ENCODE assay signal across 19 cellular contexts in the genomic region with DNA sequence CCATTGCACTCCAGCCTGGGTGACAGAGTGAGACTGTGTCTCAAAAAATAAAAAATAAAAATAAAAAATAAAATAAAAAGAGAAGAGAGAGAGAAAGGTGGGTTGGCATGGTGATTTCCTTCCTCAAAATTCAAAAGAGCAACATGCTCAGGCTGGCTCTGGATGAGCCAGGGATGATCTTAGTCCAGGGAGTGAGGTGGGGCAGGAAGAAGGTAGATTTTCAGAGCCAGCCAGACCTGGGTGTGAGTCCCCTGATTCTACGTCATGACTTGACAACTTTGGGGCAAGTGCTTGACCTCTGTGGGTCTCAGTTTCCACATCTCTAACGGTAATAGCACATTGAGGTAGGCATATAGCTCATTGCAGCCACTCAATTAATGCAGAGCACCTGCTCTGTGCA.
A peak's percentile ranks its signal among the peaks of the same experiment; 100 is the strongest.
DNase-seq lines count a peak whose midpoint lies in the region; FAIRE-seq and TF ChIP-seq lines count a peak whose summit lies in the region.
"Had no signal": no experiment of that assay in that cellular context is flagged by ENCODE, and none has a peak within 500 bp of the region (broad histone marks: within the 10 kb centered on the region; RNA-seq: fewer than 3 reads in every experiment).

No MANE protein-coding gene starts in this region.

- H3K9me3 ChIP-seq in MG63: no peaks in the 10 kb centered on the region
- H3K9me3 ChIP-seq: A549; BLaER1 treated with 17β-estradiol and CSF1 and Interleukin-3, amounts not matched to agents 10 nM and 100 nM; Caco-2 had no signal

- FAIRE-seq in bronchial epithelial cell (lab: Jason Lieb, UNC): no peak
- FAIRE-seq: A549, D721Med, G401.6, GM12891, GM19239 had no signal

- TF ChIP-seq CTCF in bronchial epithelial cell (IDR thresholded peaks at IDR 0.05; ENCODE audit: insufficient read depth, low read length, severe bottlenecking): no peak
- no peak for TF ChIP-seq CTCF in epithelial cell of esophagus (IDR thresholded peaks at IDR 0.05; ENCODE audit: insufficient read depth, low read depth, low read length, missing control alignments)

- peak; percentile 56 for DNase-seq in bronchial epithelial cell (ENCODE audit: low read depth)
- peak; percentile 50 for DNase-seq in epithelial cell of esophagus (ENCODE audit: low read depth)
- peak; percentile 14 for DNase-seq in islet precursor cell
- no peak for DNase-seq in H4 (ENCODE audit: low spot score)
- no peak for DNase-seq in NAMALWA (ENCODE audit: low spot score)
- no peak for DNase-seq in MG63
- DNase-seq: AML-193; Caco-2; Calu3; CD4-positive, alpha-beta T cell; CD8-positive, alpha-beta T cell; DMS79 treated with DMSO at 0.1 percent for 48 hours; GF-D8 had no signal

- H3K4me3 ChIP-seq in bronchial epithelial cell (ENCODE audit: low read depth, low read length) (no peak overlapping the region), epithelial cell of esophagus (ENCODE audit: low read length) (no peak overlapping the region), MG63 (no peak overlapping the region)
- H3K4me3 ChIP-seq: A549; BLaER1 treated with 17β-estradiol and CSF1 and Interleukin-3, amounts not matched to agents 10 nM and 100 nM had no signal

- H3K36me3 ChIP-seq in bronchial epithelial cell (ENCODE audit: control insufficient read depth, insufficient read depth, low read length) (no peaks in the 10 kb centered on the region), MG63 (no peaks in the 10 kb centered on the region)
- H3K36me3 ChIP-seq: BLaER1 treated with 17β-estradiol and CSF1 and Interleukin-3, amounts not matched to agents 10 nM and 100 nM had no signal

- H3K27me3 ChIP-seq in bronchial epithelial cell (ENCODE audit: control insufficient read depth, insufficient read depth, low read length) (no peaks in the 10 kb centered on the region), MG63 (no peaks in the 10 kb centered on the region)
- H3K27me3 ChIP-seq: BLaER1 treated with 17β-estradiol and CSF1 and Interleukin-3, amounts not matched to agents 10 nM and 100 nM had no signal

Comparison
In these comparisons a context has a peak if more than half of its experiments do, and no peak if none do; other contexts are left out.
1. DNase-seq: peak in bronchial epithelial cell (single experiment), epithelial cell of esophagus (single experiment) and islet precursor cell (single experiment); none in H4 (single experiment), NAMALWA (single experiment) and MG63 (single experiment).